Comparison of ENCODE assay signal across 7 cellular contexts in the genomic region with DNA sequence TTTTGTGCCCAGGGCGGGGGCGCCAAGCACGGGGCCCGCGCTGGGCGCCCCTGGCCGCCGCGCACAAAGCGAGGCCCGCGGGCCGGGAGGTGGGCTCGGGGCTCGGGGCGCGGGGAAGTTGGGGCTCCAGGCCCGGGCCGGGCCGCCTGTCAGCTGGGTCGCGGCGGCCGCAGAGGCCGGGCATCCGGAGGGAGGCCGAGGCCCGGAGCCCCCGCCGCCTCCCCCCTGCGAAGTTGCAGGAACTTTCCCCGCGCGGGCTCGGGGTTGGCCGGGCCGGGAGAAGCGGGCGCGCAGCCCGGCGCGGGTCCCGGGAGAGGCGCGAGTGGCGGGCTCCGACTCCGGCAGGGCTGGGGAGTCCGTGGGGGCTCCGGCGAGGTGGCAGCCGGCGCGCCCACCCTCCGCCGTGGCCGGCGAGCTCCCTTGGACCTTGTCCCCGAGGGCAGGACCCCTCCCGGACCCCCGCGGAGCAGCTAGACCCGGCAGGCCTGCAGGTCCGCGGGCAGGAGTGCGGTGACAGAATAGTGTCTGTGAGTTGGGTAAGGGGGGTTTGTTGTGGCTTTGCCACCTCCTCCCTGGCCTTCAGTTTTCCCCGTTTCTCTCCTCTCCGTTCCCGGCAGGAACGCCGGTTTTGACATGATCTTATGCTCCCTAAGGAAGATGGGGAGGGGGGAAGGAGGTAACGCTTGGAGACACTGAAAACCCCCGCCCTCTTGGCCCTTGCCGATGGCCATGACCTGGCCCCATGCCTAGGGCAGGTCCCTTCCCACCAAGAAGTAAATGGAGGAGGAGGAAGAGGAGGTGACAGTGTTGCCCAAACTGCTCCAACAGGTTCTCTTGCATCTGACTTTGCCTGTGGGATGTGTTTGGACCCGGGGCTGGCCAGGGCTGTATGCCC. TPM values are rescaled to one million over a fixed set of nuclear protein-coding genes. Genes with fewer than 3 reads are reported as not detected.
DNase-seq lines count a peak whose midpoint lies in the region; ATAC-seq and TF ChIP-seq lines count a peak whose summit lies in the region.

No MANE protein-coding gene starts in this region.

- no peaks in the 10 kb centered on the region for H3K9me3 ChIP-seq in esophagus muscularis mucosa

- ATAC-seq in HG02970 (IDR thresholded peaks at IDR 0.05; ENCODE audit: low FRiP score, unreplicated experiment): peak; percentile 9
- peak; percentile 50 to 56 for ATAC-seq in natural killer cell treated with Interleukin-12 subunit alpha and Interleukin-12 subunit beta and Interleukin-15 and Interleukin-18, amount 100 ng/mL, for 72 hours

- TF ChIP-seq CTCF in GM13976 (IDR thresholded peaks at IDR 0.05; ENCODE audit: borderline replicate concordance, control extremely low read depth, extremely low read depth, insufficient read depth, missing control alignments) (no peak), esophagus muscularis mucosa (IDR thresholded peaks at IDR 0.05) (no peak)

- H3K36me3 ChIP-seq in esophagus muscularis mucosa: no peaks in the 10 kb centered on the region

- peaks cover 56 to 70% (median 66%) of the 10 kb centered on the region in 4 donors for H3K4me1 ChIP-seq in esophagus muscularis mucosa

- peak overlapping the region; percentile 84 to 96 (median 91) for H3K4me3 ChIP-seq in esophagus muscularis mucosa

- 0% methylated on average over 7 of the region's 76 CpGs for whole genome bisulfite sequencing in esophagus muscularis mucosa

- H3K9me3 Mint-ChIP-seq in natural killer cell treated with Interleukin-12 subunit alpha and Interleukin-12 subunit beta and Interleukin-15 and Interleukin-18, amount 100 ng/mL, for 72 hours: no peaks in the 10 kb centered on the region

- TF ChIP-seq EP300 in esophagus muscularis mucosa (IDR thresholded peaks at IDR 0.05): no peak

- TF ChIP-seq POLR2A in esophagus muscularis mucosa (IDR thresholded peaks at IDR 0.05; ENCODE audit: low read depth): no peak

- peak overlapping the region; percentile 60 to 77 for H3K27ac Mint-ChIP-seq in natural killer cell treated with Interleukin-12 subunit alpha and Interleukin-12 subunit beta and Interleukin-15 and Interleukin-18, amount 100 ng/mL, for 72 hours

- peaks cover 25 to 35% of the 10 kb centered on the region in 2 donors for H3K4me1 Mint-ChIP-seq in natural killer cell treated with Interleukin-12 subunit alpha and Interleukin-12 subunit beta and Interleukin-15 and Interleukin-18, amount 100 ng/mL, for 72 hours (ENCODE audit: low read depth in 2 of 2)

- H3K27ac ChIP-seq in esophagus muscularis mucosa (replicated peaks in 1 of 4): peak overlapping the region; percentile 92 to 97 (median 94)

- peak; percentile 60 for DNase-seq in GM13976 (ENCODE audit: low spot score)
- DNase-seq in activated CD4-positive, CD25-positive, alpha-beta regulatory T cell treated with anti-CD3 and anti-CD28 coated beads, Interleukin-2, amount 50 U/mL, for 72 hours: peak; percentile 43
- DNase-seq in esophagus muscularis mucosa (ENCODE audit: extremely low spot score): peak; percentile 91
- DNase-seq in natural killer cell treated with Interleukin-12 subunit alpha and Interleukin-12 subunit beta and Interleukin-15 and Interleukin-18, amount 100 ng/mL, for 72 hours (ENCODE audit: low spot score): no peak
- no peak for DNase-seq in cerebellum (ENCODE audit: low spot score)
- DNase-seq in T-helper 9 cell: no peak

- intact Hi-C loops in esophagus muscularis mucosa (cut with DNase I): loop anchor here (10.0 kb wide), 1 partner anchor 412 kb away; no protein-coding TSS in a partner anchor

- in situ Hi-C loops in GM13976 (cut with MboI; ENCODE audit: low sequenced_read_pairs, unreplicated experiment): no loop called here

- H3K36me3 Mint-ChIP-seq in natural killer cell treated with Interleukin-12 subunit alpha and Interleukin-12 subunit beta and Interleukin-15 and Interleukin-18, amount 100 ng/mL, for 72 hours: no peaks in the 10 kb centered on the region

- H3K27me3 ChIP-seq in esophagus muscularis mucosa: no peaks in the 10 kb centered on the region

- no peaks in the 10 kb centered on the region for H3K27me3 Mint-ChIP-seq in natural killer cell treated with Interleukin-12 subunit alpha and Interleukin-12 subunit beta and Interleukin-15 and Interleukin-18, amount 100 ng/mL, for 72 hours

- peak overlapping the region; percentile 83 for H3K4me3 Mint-ChIP-seq in natural killer cell treated with Interleukin-12 subunit alpha and Interleukin-12 subunit beta and Interleukin-15 and Interleukin-18, amount 100 ng/mL, for 72 hours

RNA-seq across cellular contexts. Expression of gene PHF2, which starts 0.9 kb away (rescaled TPM):
- 10 to 100 TPM; 35.7 to 53.5 (median 43.2) TPM for total RNA-seq in esophagus muscularis mucosa
- total RNA-seq in natural killer cell treated with Interleukin-12 subunit alpha and Interleukin-12 subunit beta and Interleukin-15 and Interleukin-18, amount 100 ng/mL, for 72 hours: 10 to 100 TPM; 14.9 to 19.5 TPM
- total RNA-seq in cerebellum: 21.6 TPM

Comparison
In these comparisons a context has a peak if more than half of its experiments do, and no peak if none do; other contexts are left out.
1. DNase-seq: peak in GM13976 (single experiment), activated CD4-positive, CD25-positive, alpha-beta regulatory T cell treated with anti-CD3 and anti-CD28 coated beads, Interleukin-2, amount 50 U/mL, for 72 hours (single experiment) and esophagus muscularis mucosa (single experiment); none in natural killer cell treated with Interleukin-12 subunit alpha and Interleukin-12 subunit beta and Interleukin-15 and Interleukin-18, amount 100 ng/mL, for 72 hours (single experiment), cerebellum (single experiment) and T-helper 9 cell (single experiment).